ENCODE assay signal across 8 cellular contexts in the genomic region with DNA sequence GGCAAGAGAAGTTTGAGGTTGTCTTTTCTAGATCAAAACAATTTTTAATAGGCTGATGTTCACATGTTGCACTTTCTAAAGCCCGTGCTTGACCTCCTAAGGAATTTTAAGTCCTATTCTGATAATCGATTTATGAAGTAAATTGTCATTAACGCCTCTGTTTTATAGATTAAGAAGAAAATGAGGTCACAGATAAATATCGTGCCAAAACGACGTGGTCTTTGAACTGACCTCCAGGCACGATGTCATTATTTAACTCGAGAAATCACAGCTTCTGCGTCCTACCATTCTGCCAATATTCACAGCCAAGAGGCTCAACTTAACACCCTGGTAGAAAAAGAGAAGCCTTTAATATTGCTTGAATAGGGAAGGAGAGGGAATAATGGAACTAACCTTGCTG. TPM values are rescaled to one million over a fixed set of nuclear protein-coding genes. Genes with fewer than 3 reads are reported as not detected.
DNase-seq lines count a peak whose midpoint lies in the region; ATAC-seq and TF ChIP-seq lines count a peak whose summit lies in the region.

No MANE protein-coding gene starts in this region.

- no peak for TF ChIP-seq EP300 in esophagus muscularis mucosa (IDR thresholded peaks at IDR 0.05)

- no peak for TF ChIP-seq CTCF in GM06990 (IDR thresholded peaks at IDR 0.05; ENCODE audit: insufficient read depth, low read length, poor library complexity, severe bottlenecking)
- no peak for TF ChIP-seq CTCF in esophagus muscularis mucosa (IDR thresholded peaks at IDR 0.05)
- TF ChIP-seq CTCF in psoas muscle (IDR thresholded peaks at IDR 0.05), result no peak

- ATAC-seq in psoas muscle (no peak), HG02623 (IDR thresholded peaks at IDR 0.05; ENCODE audit: unreplicated experiment) (no peak)

- H3K4me3 ChIP-seq in GM06990 (replicated peaks; ENCODE audit: low read depth, low read length), result peak overlapping the region; percentile 65
- peak overlapping the region; percentile 91 to 99 (median 92) for H3K4me3 ChIP-seq in esophagus muscularis mucosa
- peak overlapping the region; percentile 94 for H3K4me3 ChIP-seq in psoas muscle

- intact Hi-C loops in esophagus muscularis mucosa (cut with DNase I), result loop anchor here (5.0 kb wide), 1 partner anchor 38 kb away; no protein-coding TSS in a partner anchor
- intact Hi-C loops in psoas muscle (cut with DNase I), result loop anchor here (5.0 to 10.0 kb wide), 3 partner anchors 125 to 148 kb away; no protein-coding TSS in a partner anchor
- intact Hi-C loops in posterior cingulate gyrus (cut with DNase I), result loop anchor here (5.0 kb wide), 2 partner anchors 143 to 452 kb away; no protein-coding TSS in a partner anchor

- TF ChIP-seq POLR2A in esophagus muscularis mucosa (IDR thresholded peaks at IDR 0.05; ENCODE audit: low read depth), result no peak

- H3K4me1 ChIP-seq in esophagus muscularis mucosa (peaks cover 19 to 39% (median 28%) of the 10 kb centered on the region in 4 donors), psoas muscle (peaks cover 32% of the 10 kb centered on the region)

- H3K27ac ChIP-seq in esophagus muscularis mucosa (replicated peaks in 1 of 4) (peak overlapping the region; percentile 99 to 100 (median 99)), psoas muscle (peak overlapping the region; percentile 94)

- H3K27me3 ChIP-seq in GM06990 (replicated peaks; ENCODE audit: control insufficient read depth, insufficient read depth, low read length) (no peaks in the 10 kb centered on the region), esophagus muscularis mucosa (no peaks in the 10 kb centered on the region), psoas muscle (ENCODE audit: insufficient read depth in 3 of 3, low read length in 2 of 3) (no peaks in the 10 kb centered on the region)

- DNase-seq in GM06990 (ENCODE audit: extremely low read depth, insufficient read length) (no peak), RKO (ENCODE audit: low spot score) (peak; percentile 46), esophagus muscularis mucosa (ENCODE audit: extremely low spot score) (no peak), psoas muscle (no peak), NCI-H446 treated with DMSO at 0.1 percent for 48 hours (lab: John Stamatoyannopoulos, UW) (no peak), posterior cingulate gyrus (no peak), COLO668 (lab: John Stamatoyannopoulos, UW; ENCODE audit: unreplicated experiment) (no peak)

- H3K36me3 ChIP-seq in GM06990 (ENCODE audit: control insufficient read depth, insufficient read depth, low read length) (no peaks in the 10 kb centered on the region), esophagus muscularis mucosa (no peaks in the 10 kb centered on the region), psoas muscle (ENCODE audit: insufficient read depth in 1 of 2, low read depth in 1 of 2) (no peaks in the 10 kb centered on the region)

- no peaks in the 10 kb centered on the region for H3K9me3 ChIP-seq in esophagus muscularis mucosa
- no peaks in the 10 kb centered on the region for H3K9me3 ChIP-seq in psoas muscle

- WGBS in esophagus muscularis mucosa, result 4% methylated on average over 9 of the region's 9 CpGs
- WGBS in psoas muscle, 3 donors, result 2 to 4% (median 2%) methylated on average over 9 of the region's 9 CpGs

RNA-seq across cellular contexts. Expression of a gene that starts 0.9 kb away (rescaled TPM):
- 10 to 100 TPM; 15.7 to 31.1 (median 24.1) TPM for total RNA-seq in esophagus muscularis mucosa
- 10 to 100 TPM; 27.7 to 51.8 (median 37.1) TPM for total RNA-seq in psoas muscle
- 10 to 100 TPM in 1 of 3 donors, 1 to 10 TPM in 2; 4.1 to 10.9 (median 8.3) TPM for polyA plus RNA-seq in psoas muscle
